Comparison of ENCODE assay signal across 1 cellular context in genomic region chr22:39308614-39309363, GRCh38.
A peak's percentile ranks its signal among the peaks of the same experiment; 100 is the strongest.
TF ChIP-seq lines count a peak whose summit lies in the region.

No MANE protein-coding gene starts in this region.

TF ChIP-seq in K562, 482 proteins besides CTCF, POLR2A, EP300 and RAD21 (continued from another document and continues in another):
- TF ChIP-seq ADNP (tag; IDR thresholded peaks at IDR 0.05) (peak; percentile 57; the same call in 1 of the 2 replicates), PATZ1 (CRISPR knock-in tag; IDR thresholded peaks at IDR 0.05; ENCODE audit: borderline replicate concordance) (no peak), ARID1B (IDR thresholded peaks at IDR 0.05) (peak; percentile 61), GTF3C2 (IDR thresholded peaks at IDR 0.05; ENCODE audit: borderline replicate concordance, extremely low read depth, insufficient read length) (no peak), CEBPG (CRISPR knock-in tag; IDR thresholded peaks at IDR 0.05) (peak; percentile 91), CEBPG (tag; conservative IDR thresholded peaks at IDR 0.05 in 1 of 2, IDR thresholded peaks at IDR 0.05 in 1 of 2) (peak; percentile 71 to 96; a peak in 3 of 4 replicates), ZNF77 (CRISPR knock-in tag; IDR thresholded peaks at IDR 0.05) (no peak), ARID4B (CRISPR knock-in tag; IDR thresholded peaks at IDR 0.05) (no peak), RFX5 (IDR thresholded peaks at IDR 0.05; ENCODE audit: low read depth, low read length) (no peak), TFAP4 (CRISPR knock-in tag; IDR thresholded peaks at IDR 0.05; ENCODE audit: borderline replicate concordance) (0 out of 2 replicates have a peak, but pooled peaks have one; percentile 27), THAP12 (CRISPR knock-in tag; IDR thresholded peaks at IDR 0.05) (no peak), ATF3 (IDR thresholded peaks at IDR 0.05) (peak; percentile 98), ATF3 (CRISPR knock-in tag; conservative IDR thresholded peaks at IDR 0.05) (peak; percentile 89), CHAMP1 (IDR thresholded peaks at IDR 0.05) (no peak), SRF (CRISPR knock-in tag; IDR thresholded peaks at IDR 0.05) (no peak), MTA2 (IDR thresholded peaks at IDR 0.05; ENCODE audit: low read depth) (no peak), MCM3 (IDR thresholded peaks at IDR 0.05) (no peak), ZNF583 (CRISPR knock-in tag; IDR thresholded peaks at IDR 0.05) (no peak), IFI16 (CRISPR knock-in tag; IDR thresholded peaks at IDR 0.05) (no peak), JUN (IDR thresholded peaks at IDR 0.05; ENCODE audit: borderline replicate concordance, low read depth, low read length) (peak; percentile 86; the same call in 1 of the 2 replicates), JUN (CRISPR knock-in tag; IDR thresholded peaks at IDR 0.05; ENCODE audit: borderline replicate concordance) (no peak), ZNF140 (CRISPR knock-in tag; IDR thresholded peaks at IDR 0.05) (no peak), KHSRP (IDR thresholded peaks at IDR 0.05) (no peak), ZNF212 (CRISPR knock-in tag; IDR thresholded peaks at IDR 0.05) (no peak), ZNF280B (CRISPR knock-in tag; IDR thresholded peaks at IDR 0.05) (no peak), ZNF57 (CRISPR knock-in tag; IDR thresholded peaks at IDR 0.05) (no peak), ARHGAP35 (IDR thresholded peaks at IDR 0.05; ENCODE audit: partially characterized antibody) (no peak), TAF7 (tag; IDR thresholded peaks at IDR 0.05) (no peak), ZFX (CRISPR knock-in tag; IDR thresholded peaks at IDR 0.05) (no peak), NEUROD1 (IDR thresholded peaks at IDR 0.05; ENCODE audit: borderline replicate concordance, low read depth, low read length, partially characterized antibody) (no peak), ZBTB2 (IDR thresholded peaks at IDR 0.05) (peak; percentile 24; the same call in 1 of the 2 replicates), ELF2 (CRISPR knock-in tag; IDR thresholded peaks at IDR 0.05) (no peak), ZKSCAN8 (CRISPR knock-in tag; IDR thresholded peaks at IDR 0.05) (no peak), SMAD2 (IDR thresholded peaks at IDR 0.05; ENCODE audit: low read depth, low read length) (no peak), PHF20 (IDR thresholded peaks at IDR 0.05; ENCODE audit: partially characterized antibody) (no peak), SAFB2 (IDR thresholded peaks at IDR 0.05; ENCODE audit: borderline replicate concordance, low read depth, low read length, severe bottlenecking) (no peak), PRMT5 (CRISPR knock-in tag; IDR thresholded peaks at IDR 0.05) (no peak), ATF1 (CRISPR knock-in tag; IDR thresholded peaks at IDR 0.05) (no peak), ATF1 (tag; IDR thresholded peaks at IDR 0.05) (no peak)
